Comparison of ENCODE assay signal across 30 cellular contexts in genomic region chr10:131258256-131258655, GRCh38. TPM values are rescaled to one million over a fixed set of nuclear protein-coding genes. Genes with fewer than 3 reads are reported as not detected.
"Had no signal": no experiment of that assay in that cellular context is flagged by ENCODE, and none has a peak within 500 bp of the region (broad histone marks: within the 10 kb centered on the region; RNA-seq: fewer than 3 reads in every experiment).

No MANE protein-coding gene starts in this region.

- H3K4me1 ChIP-seq: colonic mucosa, esophagus squamous epithelium, gastroesophageal sphincter, heart left ventricle, left ventricle myocardium inferior had no signal

- ATAC-seq: effector memory CD8-positive, alpha-beta T cell; esophagus mucosa; gastroesophageal sphincter; heart left ventricle; left colon; left lobe of liver had no signal

- H3K4me2 ChIP-seq: hepatocyte had no signal

- H3K27me3 ChIP-seq: colonic mucosa had no signal

- DNase-seq: cerebellar nuclear complex; colonic mucosa; cortex of kidney; effector CD8-positive, alpha-beta T cell; effector memory CD8-positive, alpha-beta T cell; endodermal cell; erythroblast; esophagus squamous epithelium; foreskin fibroblast; heart left ventricle; hypothalamus; immature natural killer cell; islet precursor cell; kidney; kidney glomerular epithelial cell; left colon; left ventricle myocardium inferior; mammary epithelial cell; mesendoderm; midbrain had no signal

- H3K9me3 ChIP-seq: colonic mucosa, esophagus squamous epithelium, gastroesophageal sphincter, heart left ventricle, left ventricle myocardium inferior had no signal

- H3K79me2 ChIP-seq: hepatocyte had no signal

- H3K4me3 ChIP-seq: colonic mucosa, esophagus squamous epithelium, gastroesophageal sphincter, heart left ventricle, hepatocyte, left ventricle myocardium inferior, lung had no signal

- H3K36me3 ChIP-seq: colonic mucosa, esophagus squamous epithelium, gastroesophageal sphincter, heart left ventricle, left ventricle myocardium inferior had no signal

- H2AFZ ChIP-seq: hepatocyte had no signal

- H3K27ac ChIP-seq: colonic mucosa, epithelial cell of prostate, esophagus squamous epithelium, gastroesophageal sphincter, heart left ventricle, hepatocyte, left ventricle myocardium inferior had no signal

RNA-seq across cellular contexts. Expression of gene TCERG1L, which starts 53.3 kb away (rescaled TPM):
- total RNA-seq: chondrocyte, colonic mucosa, dermis microvascular lymphatic vessel endothelial cell, kidney, left colon, left ventricle myocardium inferior, liver, mucosa of gallbladder had no signal
- polyA plus RNA-seq: heart left ventricle, immature natural killer cell, liver, mammary epithelial cell had no signal
